13 cellular contexts compared by ENCODE assay signal in the genomic region with DNA sequence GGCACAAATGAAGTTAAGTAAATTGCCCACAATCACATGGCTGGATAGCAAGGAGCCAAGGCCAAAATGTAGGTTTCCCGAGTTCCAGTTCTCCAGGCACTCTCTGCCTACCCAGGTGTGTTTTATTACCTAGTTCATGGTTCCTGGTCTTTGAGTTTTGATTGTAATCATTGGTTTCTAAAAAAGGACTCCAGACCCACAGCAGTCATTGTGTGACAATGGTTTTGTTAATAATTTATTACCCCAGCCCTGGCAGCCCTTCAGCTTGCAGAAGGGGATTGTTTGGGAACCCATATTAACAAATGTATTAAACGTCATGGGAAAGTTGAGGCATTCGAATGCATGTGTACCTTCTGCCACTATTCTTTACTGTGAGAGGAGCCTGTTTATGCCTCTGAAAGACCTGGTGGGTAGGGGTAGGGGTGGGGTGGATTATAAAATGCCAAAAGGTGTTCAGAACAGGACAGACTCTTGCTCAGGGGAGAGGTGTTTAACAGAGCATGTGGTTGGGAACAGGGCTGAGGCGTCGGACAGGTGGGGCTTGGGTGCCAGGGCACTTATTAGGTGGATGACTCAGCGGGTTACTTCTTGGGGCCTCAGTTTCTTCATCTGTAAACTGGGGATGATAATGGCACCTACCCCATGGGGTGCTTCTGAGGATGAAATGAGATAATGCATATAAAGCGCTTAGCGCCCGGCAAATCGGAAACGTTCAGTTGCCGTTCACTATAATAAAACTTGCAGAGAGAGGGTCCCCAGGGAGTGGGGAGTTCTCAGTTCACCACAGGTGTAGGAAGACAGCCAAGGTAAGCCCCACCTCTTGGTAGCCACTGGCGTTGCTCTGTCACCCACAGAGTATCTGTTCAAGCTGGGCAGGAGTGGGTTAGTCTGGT.
DNase-seq lines count a peak whose midpoint lies in the region; ATAC-seq and TF ChIP-seq lines count a peak whose summit lies in the region.
"Had no signal": no experiment of that assay in that cellular context is flagged by ENCODE, and none has a peak within 500 bp of the region (broad histone marks: within the 10 kb centered on the region; RNA-seq: fewer than 3 reads in every experiment).

No MANE protein-coding gene starts in this region.

- peaks cover 5% of the 10 kb centered on the region for H3K9me3 Mint-ChIP-seq in WTC11

- H2AFZ ChIP-seq in parathyroid adenoma, result no peak overlapping the region

- peaks cover 43% of the 10 kb centered on the region for H3K4me1 ChIP-seq in parathyroid adenoma
- H3K4me1 ChIP-seq in A673 (ENCODE audit: insufficient read depth, low read length, poor library complexity, severe bottlenecking), result no peaks in the 10 kb centered on the region

- BruUV-seq in A673 (replicated peaks; lab: Mats Ljungman, UMichigan), result no TSS peak

- no peak overlapping the region for H3K4me3 Mint-ChIP-seq in WTC11
- H3K4me3 Mint-ChIP-seq: CD4-positive, CD25-positive, alpha-beta regulatory T cell had no signal

- no peaks in the 10 kb centered on the region for H3K36me3 Mint-ChIP-seq in WTC11

- H3K36me3 ChIP-seq in parathyroid adenoma (ENCODE audit: control insufficient read depth, insufficient read depth, low read length) (no peaks in the 10 kb centered on the region), A673 (ENCODE audit: insufficient read depth, low read length, poor library complexity, severe bottlenecking) (no peaks in the 10 kb centered on the region)

- peak; percentile 29 for ATAC-seq in GM19043 (IDR thresholded peaks at IDR 0.05; ENCODE audit: low read depth, unreplicated experiment)
- ATAC-seq in HG02678 (IDR thresholded peaks at IDR 0.05; ENCODE audit: unreplicated experiment), result peak; percentile 26
- no peak for ATAC-seq in WTC11

- POLR2A ChIA-PET in A673 (lab: Charles Lee; ENCODE audit: low non-redundant PET), result no interaction called here
- POLR2A ChIA-PET in RWPE1 (lab: Yijun Ruan, JAX; ENCODE audit: low non-redundant PET), result no interaction called here
- POLR2A ChIA-PET in WTC11 (lab: Charles Lee), result no interaction called here

- H3K4me3 ChIP-seq in parathyroid adenoma (ENCODE audit: low read depth, low read length) (no peak overlapping the region), A673 (ENCODE audit: low read depth, low read length, poor library complexity, severe bottlenecking) (no peak overlapping the region)

- no peaks in the 10 kb centered on the region for H3K9me3 ChIP-seq in parathyroid adenoma (ENCODE audit: control insufficient read depth, low read length)
- H3K9me3 ChIP-seq in A673 (ENCODE audit: low read depth, low read length, poor library complexity, severe bottlenecking), result no peaks in the 10 kb centered on the region

- peak overlapping the region; percentile 19 for H3K4me2 ChIP-seq in parathyroid adenoma (ENCODE audit: low read length)

- H3K27ac Mint-ChIP-seq in WTC11, result no peak overlapping the region
- H3K27ac Mint-ChIP-seq: activated T-helper 2 cell treated with anti-CD3 and anti-CD28 coated beads, Interferon-gamma antibody, Interleukin-2, Interleukin-4, amounts not matched to agents 10 μg/mL and 5 μg/mL and 100 μg/mL, durations not matched to agents 14 hours and 24 hours and 36 hours; CD4-positive, CD25-positive, alpha-beta regulatory T cell had no signal

- H3K27ac ChIP-seq in parathyroid adenoma (no peak overlapping the region), A673 (ENCODE audit: low read depth, low read length, poor library complexity, severe bottlenecking) (no peak overlapping the region), RWPE1 (no peak overlapping the region)

- no peaks in the 10 kb centered on the region for H3K79me2 ChIP-seq in parathyroid adenoma

- DNase-seq in NCI-H69 (lab: John Stamatoyannopoulos, UW) (peak; percentile 21), NCI-H128 (lab: John Stamatoyannopoulos, UW; ENCODE audit: unreplicated experiment) (no peak), A673 (ENCODE audit: low spot score) (no peak), RWPE1 (ENCODE audit: low spot score) (no peak), WTC11 (ENCODE audit: low spot score) (no peak)
- DNase-seq: activated CD4-positive, CD25-positive, alpha-beta regulatory T cell; CD4-positive, CD25-positive, alpha-beta regulatory T cell; hippocampal formation; NK-92 treated with Interleukin-12 subunit alpha and Interleukin-12 subunit beta, amount 100 ng/mL, for 24 hours had no signal

- TF ChIP-seq CTCF in parathyroid adenoma (IDR thresholded peaks at IDR 0.05) (no peak), A673 (conservative IDR thresholded peaks at IDR 0.05; ENCODE audit: low read depth, low read length) (no peak), RWPE1 (conservative IDR thresholded peaks at IDR 0.05; ENCODE audit: low read depth) (no peak), WTC11 (IDR thresholded peaks at IDR 0.05) (no peak)

- H3K27me3 Mint-ChIP-seq in WTC11 (ENCODE audit: low read depth), result no peaks in the 10 kb centered on the region
- H3K27me3 Mint-ChIP-seq: CD4-positive, CD25-positive, alpha-beta regulatory T cell had no signal

- no peak overlapping the region for H3K9ac ChIP-seq in parathyroid adenoma

- H3K27me3 ChIP-seq in parathyroid adenoma (ENCODE audit: control insufficient read depth, insufficient read depth, low read length) (no peaks in the 10 kb centered on the region), A673 (replicated peaks; ENCODE audit: insufficient read depth, low read depth, low read length, poor library complexity) (no peaks in the 10 kb centered on the region)

- CTCF ChIA-PET in A673 (lab: Charles Lee), result no interaction called here
- CTCF ChIA-PET in RWPE1 (lab: Yijun Ruan, JAX), result no interaction called here
- CTCF ChIA-PET in WTC11 (lab: Charles Lee), result interaction anchor here (0.9 kb wide), 1 partner anchor 46 kb away, joined by 3 read pairs; no protein-coding TSS in a partner anchor

- no peaks in the 10 kb centered on the region for H3K4me1 Mint-ChIP-seq in WTC11

- intact Hi-C loops in A673 (cut with micrococcal nuclease; ENCODE audit: unreplicated experiment), result no loop called here

TF ChIP-seq in WTC11, 78 proteins besides CTCF, POLR2A, EP300 and RAD21:
- no peak for TF ChIP-seq SP1 (CRISPR knock-in tag; conservative IDR thresholded peaks at IDR 0.05)
- TF ChIP-seq, protein P1, sequence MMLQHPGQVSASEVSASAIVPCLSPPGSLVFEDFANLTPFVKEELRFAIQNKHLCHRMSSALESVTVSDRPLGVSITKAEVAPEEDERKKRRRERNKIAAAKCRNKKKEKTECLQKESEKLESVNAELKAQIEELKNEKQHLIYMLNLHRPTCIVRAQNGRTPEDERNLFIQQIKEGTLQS (CRISPR knock-in tag; conservative IDR thresholded peaks at IDR 0.05), result no peak
- no peak for TF ChIP-seq TCF7 (CRISPR knock-in tag; IDR thresholded peaks at IDR 0.05; ENCODE audit: low read depth)
